In genomic region chr19:45799526-45799925, GRCh38 we compare ENCODE assay signal across 6 cellular contexts. TPM values are rescaled to one million over a fixed set of nuclear protein-coding genes. Genes with fewer than 3 reads are reported as not detected.
DNase-seq lines count a peak whose midpoint lies in the region; ATAC-seq and TF ChIP-seq lines count a peak whose summit lies in the region.
"Not testable (repeated sequence)": the region's sequence is repeated elsewhere in the genome, so short reads cannot be mapped to it uniquely, and the experiment has no call there.
"Had no signal": no experiment of that assay in that cellular context is flagged by ENCODE, and none has a peak within 500 bp of the region (broad histone marks: within the 10 kb centered on the region; RNA-seq: fewer than 3 reads in every experiment).

No MANE protein-coding gene starts in this region.

- H3K4me3 ChIP-seq in thyroid gland (replicated peaks in 1 of 3) = not testable (repeated sequence)

- intact Hi-C loops in activated T-helper 1 cell treated with anti-CD3 and anti-CD28 coated beads, Interleukin-12 subunit alpha, Interleukin-12 subunit beta, Interleukin-2, Interleukin-4 antibody, amounts not matched to agents 30 ng/mL and 10 ng/mL and 1 ng/mL, durations not matched to agents 14 hours and 24 hours and 36 hours (cut with micrococcal nuclease) = loop anchor here (1.0 to 10.0 kb wide), 3 partner anchors 17 to 465 kb away; no protein-coding TSS in a partner anchor
- intact Hi-C loops in left colon (cut with DNase I, micrococcal nuclease); thyroid gland (cut with DNase I): not testable (repeated sequence)

- WGBS in thyroid gland, 2 donors = 30 to 32% methylated on average over 2 to 5 of the region's 5 CpGs

- not testable (repeated sequence) for H3K36me3 Mint-ChIP-seq in HFFc6 (ENCODE audit: low read depth); activated T-helper 1 cell treated with anti-CD3 and anti-CD28 coated beads, Interleukin-12 subunit alpha, Interleukin-12 subunit beta, Interleukin-2, Interleukin-4 antibody, amounts not matched to agents 30 ng/mL and 10 ng/mL and 1 ng/mL, durations not matched to agents 14 hours and 24 hours and 36 hours (ENCODE audit: low read depth)

- not testable (repeated sequence) for H3K36me3 ChIP-seq in thyroid gland

- TF ChIP-seq POLR2A in thyroid gland (IDR thresholded peaks at IDR 0.05) = not testable (repeated sequence)

- peaks cover 24% of the 10 kb centered on the region for H3K4me1 Mint-ChIP-seq in HFFc6 (ENCODE audit: low read depth)
- not testable (repeated sequence) for H3K4me1 Mint-ChIP-seq in activated T-helper 1 cell treated with anti-CD3 and anti-CD28 coated beads, Interleukin-12 subunit alpha, Interleukin-12 subunit beta, Interleukin-2, Interleukin-4 antibody, amounts not matched to agents 30 ng/mL and 10 ng/mL and 1 ng/mL, durations not matched to agents 14 hours and 24 hours and 36 hours (ENCODE audit: low read depth)

- not testable (repeated sequence) for TF ChIP-seq CTCF in HFFc6 (IDR thresholded peaks at IDR 0.05); thyroid gland (IDR thresholded peaks at IDR 0.05)

- H3K9me3 ChIP-seq in thyroid gland = not testable (repeated sequence)

- not testable (repeated sequence) for H3K27me3 ChIP-seq in thyroid gland

- peaks cover 43 to 45% of the 10 kb centered on the region in 2 donors for H3K4me1 ChIP-seq in thyroid gland

- ATAC-seq in left colon = peak; percentile 8

- not testable (repeated sequence) for DNase-seq in HFFc6; activated T-helper 1 cell treated with anti-CD3 and anti-CD28 coated beads, Interleukin-12 subunit alpha, Interleukin-12 subunit beta, Interleukin-2, Interleukin-4 antibody, amounts not matched to agents 30 ng/mL and 10 ng/mL and 1 ng/mL, durations not matched to agents 14 hours and 24 hours and 36 hours (ENCODE audit: low spot score); left colon
- DNase-seq in thyroid gland = peak; percentile 80 to 81

- peak overlapping the region; percentile 75 to 85 (median 77) for H3K27ac ChIP-seq in thyroid gland

- not testable (repeated sequence) for H3K27me3 Mint-ChIP-seq in HFFc6 (ENCODE audit: insufficient read depth)
- H3K27me3 Mint-ChIP-seq in activated T-helper 1 cell treated with anti-CD3 and anti-CD28 coated beads, Interleukin-12 subunit alpha, Interleukin-12 subunit beta, Interleukin-2, Interleukin-4 antibody, amounts not matched to agents 30 ng/mL and 10 ng/mL and 1 ng/mL, durations not matched to agents 14 hours and 24 hours and 36 hours (ENCODE audit: insufficient read depth) = peaks cover 48% of the 10 kb centered on the region

- peak overlapping the region; percentile 9; the same call in 1 of the 2 replicates for H3K27ac Mint-ChIP-seq in HFFc6
- H3K27ac Mint-ChIP-seq in activated T-helper 1 cell treated with anti-CD3 and anti-CD28 coated beads, Interleukin-12 subunit alpha, Interleukin-12 subunit beta, Interleukin-2, Interleukin-4 antibody, amounts not matched to agents 30 ng/mL and 10 ng/mL and 1 ng/mL, durations not matched to agents 14 hours and 24 hours and 36 hours = peak overlapping the region; percentile 7

- not testable (repeated sequence) for H3K9me3 Mint-ChIP-seq in HFFc6; activated T-helper 1 cell treated with anti-CD3 and anti-CD28 coated beads, Interleukin-12 subunit alpha, Interleukin-12 subunit beta, Interleukin-2, Interleukin-4 antibody, amounts not matched to agents 30 ng/mL and 10 ng/mL and 1 ng/mL, durations not matched to agents 14 hours and 24 hours and 36 hours

- not testable (repeated sequence) for H3K4me3 Mint-ChIP-seq in HFFc6; activated T-helper 1 cell treated with anti-CD3 and anti-CD28 coated beads, Interleukin-12 subunit alpha, Interleukin-12 subunit beta, Interleukin-2, Interleukin-4 antibody, amounts not matched to agents 30 ng/mL and 10 ng/mL and 1 ng/mL, durations not matched to agents 14 hours and 24 hours and 36 hours

RNA-seq across cellular contexts. Expression of gene DMWD, which starts 6.9 kb away (rescaled TPM):
- total RNA-seq in HFFc6 (2021; fragmentation: NEBNext Ultra II Directional; extraction: Animal tissue kit (Norgen Biotek cat#: 25700)) = 10 to 100 TPM; 53.4 to 63.2 (median 55.3) TPM
- total RNA-seq in activated T-helper 1 cell treated with anti-CD3 and anti-CD28 coated beads, Interleukin-12 subunit alpha, Interleukin-12 subunit beta, Interleukin-2, Interleukin-4 antibody, amounts not matched to agents 30 ng/mL and 10 ng/mL and 1 ng/mL, durations not matched to agents 14 hours and 24 hours and 36 hours = 50.0 and 55.8 TPM in 2 replicates
- total RNA-seq in left colon (10 to 100 TPM; 29.7 to 38.7 TPM), thyroid gland (10 to 100 TPM; 38.2 to 69.7 (median 48.3) TPM)

RNA-seq across cellular contexts. Expression of gene RSPH6A, which starts 15.6 kb away (rescaled TPM):
- under 1 TPM in 1 of 6 experiments, not detected in 5; 0.07 TPM for total RNA-seq in HFFc6 (2021; fragmentation: NEBNext Ultra II Directional; extraction: Animal tissue kit (Norgen Biotek cat#: 25700))
- total RNA-seq in activated T-helper 1 cell treated with anti-CD3 and anti-CD28 coated beads, Interleukin-12 subunit alpha, Interleukin-12 subunit beta, Interleukin-2, Interleukin-4 antibody, amounts not matched to agents 30 ng/mL and 10 ng/mL and 1 ng/mL, durations not matched to agents 14 hours and 24 hours and 36 hours = 0.29 and 0.59 TPM in 2 replicates
- total RNA-seq in left colon (under 1 TPM; 0.14 to 0.27 TPM), thyroid gland (1 to 10 TPM in 3 of 4 donors, under 1 TPM in 1; 0.50 to 8.9 (median 3.9) TPM)
- total RNA-seq: right atrium auricular region, SJSA1 had no signal

RNA-seq across cellular contexts. Expression of gene DMPK, which starts 17.2 kb away (rescaled TPM):
- total RNA-seq in HFFc6 (2021; fragmentation: NEBNext Ultra II Directional; extraction: Animal tissue kit (Norgen Biotek cat#: 25700)) = 100 to 1,000 TPM in 4 of 6 experiments, 10 to 100 TPM in 2; 85.5 to 144 (median 102) TPM
- total RNA-seq in activated T-helper 1 cell treated with anti-CD3 and anti-CD28 coated beads, Interleukin-12 subunit alpha, Interleukin-12 subunit beta, Interleukin-2, Interleukin-4 antibody, amounts not matched to agents 30 ng/mL and 10 ng/mL and 1 ng/mL, durations not matched to agents 14 hours and 24 hours and 36 hours = 22.8 and 23.9 TPM in 2 replicates
- total RNA-seq in left colon = 10 to 100 TPM; 28.4 to 38.2 TPM
- total RNA-seq in thyroid gland = 10 to 100 TPM; 18.9 to 32.6 (median 26.3) TPM

RNA-seq across cellular contexts. Expression of gene SIX5, which starts 30.5 kb away (rescaled TPM):
- 10 to 100 TPM; 14.0 to 15.1 (median 14.4) TPM for total RNA-seq in HFFc6 (2021; fragmentation: NEBNext Ultra II Directional; extraction: Animal tissue kit (Norgen Biotek cat#: 25700))
- total RNA-seq in activated T-helper 1 cell treated with anti-CD3 and anti-CD28 coated beads, Interleukin-12 subunit alpha, Interleukin-12 subunit beta, Interleukin-2, Interleukin-4 antibody, amounts not matched to agents 30 ng/mL and 10 ng/mL and 1 ng/mL, durations not matched to agents 14 hours and 24 hours and 36 hours = 3.7 and 5.6 TPM in 2 replicates
- total RNA-seq in left colon (10 to 100 TPM in 1 of 2 donors, 1 to 10 TPM in 1; 9.2 to 12.6 TPM), thyroid gland (10 to 100 TPM; 18.3 to 33.0 (median 23.3) TPM)
